In genomic region chr6:2149370-2150006, GRCh38 we compare ENCODE assay signal across 1 cellular context.
TF ChIP-seq lines count a peak whose summit lies in the region.

No MANE protein-coding gene starts in this region.

TF ChIP-seq in GM23338, 12 proteins besides CTCF, POLR2A, EP300 and RAD21 (continued from another document):
- TF ChIP-seq ZNF462 (CRISPR knock-in tag; IDR thresholded peaks at IDR 0.05): no peak
